16 cellular contexts compared by ENCODE assay signal in the genomic region with DNA sequence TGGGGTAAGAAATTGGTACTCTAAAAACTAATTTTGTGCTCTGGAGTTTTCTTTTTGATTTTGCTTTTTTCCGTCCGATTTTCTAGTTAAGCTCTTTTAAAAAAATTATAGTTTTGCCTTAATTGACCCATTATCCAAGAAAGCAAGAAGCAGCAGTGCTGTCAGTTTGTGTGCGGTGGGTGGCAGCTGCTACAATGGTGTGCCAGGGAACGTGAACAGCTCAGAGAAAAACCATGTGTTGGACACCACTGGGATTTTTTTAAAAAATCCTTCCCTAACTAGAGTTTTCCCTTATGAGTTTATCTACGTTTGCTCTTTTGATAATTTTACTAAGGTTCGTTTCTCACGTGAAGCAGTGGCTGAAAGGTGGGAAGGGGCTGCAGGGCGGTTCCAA. TPM values are rescaled to one million over a fixed set of nuclear protein-coding genes. Genes with fewer than 3 reads are reported as not detected.
DNase-seq lines count a peak whose midpoint lies in the region; ATAC-seq and TF ChIP-seq lines count a peak whose summit lies in the region.
"Had no signal": no experiment of that assay in that cellular context is flagged by ENCODE, and none has a peak within 500 bp of the region (broad histone marks: within the 10 kb centered on the region; RNA-seq: fewer than 3 reads in every experiment).

No MANE protein-coding gene starts in this region.

- WGBS in esophagus, 2 donors = 75 to 86% methylated on average over 8 of the region's 8 CpGs
- WGBS in stomach, 5 donors = 53 to 66% (median 56%) methylated on average over 8 of the region's 8 CpGs
- WGBS in SK-N-SH (ENCODE audit: low lambda C conversion rate) = 95% methylated on average over 8 of the region's 8 CpGs

- H3K27me3 ChIP-seq in Peyer's patch (no peaks in the 10 kb centered on the region), esophagus (ENCODE audit: control insufficient read depth in 1 of 2, insufficient read depth in 2 of 2, low read length in 2 of 2) (no peaks in the 10 kb centered on the region), stomach (no peaks in the 10 kb centered on the region), SK-N-SH (ENCODE audit: insufficient read depth) (no peaks in the 10 kb centered on the region), foreskin keratinocyte (no peaks in the 10 kb centered on the region)
- H3K27me3 ChIP-seq: SJSA1 had no signal

- peaks cover 6 to 62% (median 15%) of the 10 kb centered on the region in 4 donors for H3K4me1 ChIP-seq in Peyer's patch
- H3K4me1 ChIP-seq in esophagus (ENCODE audit: control insufficient read depth in 2 of 2, insufficient read depth in 2 of 2, low read length in 1 of 2) = peaks cover 5 to 17% of the 10 kb centered on the region in 2 donors
- H3K4me1 ChIP-seq in stomach = peaks cover 49 to 100% (median 79%) of the 10 kb centered on the region in 4 donors
- peaks cover 9 to 13% of the 10 kb centered on the region in 2 experiments; a peak in 3 of 4 replicates for H3K4me1 ChIP-seq in SK-N-SH (ENCODE audit: control insufficient read depth in 1 of 2, insufficient read depth in 2 of 2, low read depth in 1 of 2, low read length in 1 of 2)
- peaks cover 17% of the 10 kb centered on the region for H3K4me1 ChIP-seq in foreskin keratinocyte
- H3K4me1 ChIP-seq: parathyroid adenoma had no signal

- no peaks in the 10 kb centered on the region for H3K9me2 ChIP-seq in SK-N-SH

- peak overlapping the region; percentile 38 for H3K4me3 Mint-ChIP-seq in activated CD4-positive, alpha-beta T cell treated with anti-CD3 and anti-CD28 coated beads, Interleukin-2, amount 10 ng/mL, durations not matched to agents 7 days and 5 days
- H3K4me3 Mint-ChIP-seq: brain had no signal

- ATAC-seq in foreskin keratinocyte (no peak), HG03565 (IDR thresholded peaks at IDR 0.05; ENCODE audit: unreplicated experiment) (no peak)

- peak overlapping the region; percentile 85 for H3K27ac Mint-ChIP-seq in activated CD4-positive, alpha-beta T cell treated with anti-CD3 and anti-CD28 coated beads, Interleukin-2, amount 10 ng/mL, durations not matched to agents 7 days and 5 days

- peaks cover 71% of the 10 kb centered on the region for H3K79me2 ChIP-seq in SK-N-SH (ENCODE audit: insufficient read depth)
- H3K79me2 ChIP-seq: parathyroid adenoma had no signal

- H3K4me3 ChIP-seq in Peyer's patch (peak overlapping the region in 2 of 4 donors; percentile 2 to 12), esophagus (ENCODE audit: low read depth in 1 of 2, low read length in 2 of 2) (peak overlapping the region in 1 of 2 donors; percentile 11), stomach (peak overlapping the region in 2 of 4 donors; percentile 20 to 29), SK-N-SH (ENCODE audit: low read depth in 2 of 2, low read length in 1 of 2) (no peak overlapping the region)
- H3K4me3 ChIP-seq: GM23248, SJSA1 had no signal

- no peak for TF ChIP-seq RAD21 in SK-N-SH (IDR thresholded peaks at IDR 0.05; ENCODE audit: low read length)

- no peak overlapping the region for H2AFZ ChIP-seq in SK-N-SH (ENCODE audit: low read depth)
- H2AFZ ChIP-seq: GM23248, parathyroid adenoma had no signal

- H3K27ac ChIP-seq in Peyer's patch (peak overlapping the region; percentile 0 to 59 (median 12)), esophagus (ENCODE audit: low read depth in 2 of 2, low read length in 1 of 2) (peak overlapping the region; percentile 36 to 75), stomach (peak overlapping the region in 4 of 5 donors; percentile 41 to 96 (median 76)), SK-N-SH (ENCODE audit: low read depth in 2 of 2, low read length in 1 of 2) (no peak overlapping the region), foreskin keratinocyte (no peak overlapping the region)
- H3K27ac ChIP-seq: GM23248, parathyroid adenoma, SJSA1 had no signal

- H3F3A ChIP-seq in SK-N-SH (replicated peaks; ENCODE audit: insufficient read depth) = peaks cover 18% of the 10 kb centered on the region

- no peaks in the 10 kb centered on the region for H3K27me3 Mint-ChIP-seq in activated CD4-positive, alpha-beta T cell treated with anti-CD3 and anti-CD28 coated beads, Interleukin-2, amount 10 ng/mL, durations not matched to agents 7 days and 5 days

- no peak for TF ChIP-seq EP300 in stomach (IDR thresholded peaks at IDR 0.05)
- TF ChIP-seq EP300 in SK-N-SH (IDR thresholded peaks at IDR 0.05; ENCODE audit: borderline replicate concordance in 1 of 2, low read depth in 1 of 2, low read length in 1 of 2) = no peak

- H3K4me1 Mint-ChIP-seq in activated CD4-positive, alpha-beta T cell treated with anti-CD3 and anti-CD28 coated beads, Interleukin-2, amount 10 ng/mL, durations not matched to agents 7 days and 5 days = peaks cover 77% of the 10 kb centered on the region
- H3K4me1 Mint-ChIP-seq: brain had no signal

- TF ChIP-seq CTCF in Peyer's patch (IDR thresholded peaks at IDR 0.05) (no peak), stomach (IDR thresholded peaks at IDR 0.05) (no peak), SK-N-SH (IDR thresholded peaks at IDR 0.05) (no peak), foreskin keratinocyte (conservative IDR thresholded peaks at IDR 0.05) (no peak)

- intact Hi-C loops in stomach (cut with DNase I; ENCODE audit: low total_unique reads) = no loop called here

- CTCF ChIA-PET in activated CD4-positive, alpha-beta T cell treated with anti-CD3 and anti-CD28 coated beads, Interleukin-2, amount 10 ng/mL, durations not matched to agents 7 days and 5 days (lab: Charles Lee) = interaction anchor here (1.5 to 1.8 kb wide), 2 partner anchors 8 to 140 kb away, joined by 7 to 12 read pairs; a partner anchor contains a TSS
- CTCF ChIA-PET in SK-N-SH (lab: Yijun Ruan, JAX) = interaction anchor here (1.0 to 1.4 kb wide), 2 partner anchors 8 to 140 kb away, joined by 5 to 6 read pairs; a partner anchor contains a TSS

- POLR2A ChIA-PET in activated CD4-positive, alpha-beta T cell treated with anti-CD3 and anti-CD28 coated beads, Interleukin-2, amount 10 ng/mL, durations not matched to agents 7 days and 5 days (lab: Charles Lee) = no interaction called here
- POLR2A ChIA-PET in SK-N-SH (lab: Yijun Ruan, JAX) = no interaction called here

- no peaks in the 10 kb centered on the region for H3K9me3 Mint-ChIP-seq in activated CD4-positive, alpha-beta T cell treated with anti-CD3 and anti-CD28 coated beads, Interleukin-2, amount 10 ng/mL, durations not matched to agents 7 days and 5 days
- H3K9me3 Mint-ChIP-seq: brain had no signal

- no peak overlapping the region for H3K4me2 ChIP-seq in SK-N-SH

- H3K36me3 Mint-ChIP-seq in activated CD4-positive, alpha-beta T cell treated with anti-CD3 and anti-CD28 coated beads, Interleukin-2, amount 10 ng/mL, durations not matched to agents 7 days and 5 days (ENCODE audit: low read depth) = peaks cover 57% of the 10 kb centered on the region
- H3K36me3 Mint-ChIP-seq: brain had no signal

- H4K20me1 ChIP-seq in SK-N-SH (ENCODE audit: insufficient read depth) = no peaks in the 10 kb centered on the region

- H3K36me3 ChIP-seq in Peyer's patch (no peaks in the 10 kb centered on the region), esophagus (ENCODE audit: control insufficient read depth in 2 of 2, insufficient read depth in 2 of 2, low read length in 1 of 2) (peaks cover 0 to 3% of the 10 kb centered on the region in 2 donors), stomach (peaks cover 0 to 4% (median 0%) of the 10 kb centered on the region in 4 donors), SK-N-SH (replicated peaks in 1 of 2; ENCODE audit: control insufficient read depth in 1 of 2, insufficient read depth in 2 of 2, low read length in 1 of 2) (no peaks in the 10 kb centered on the region)
- H3K36me3 ChIP-seq: SJSA1 had no signal

- no peaks in the 10 kb centered on the region for H3K9me3 ChIP-seq in Peyer's patch
- H3K9me3 ChIP-seq in esophagus (ENCODE audit: control insufficient read depth in 2 of 2, insufficient read depth in 1 of 2, low read depth in 1 of 2, low read length in 1 of 2) = no peaks in the 10 kb centered on the region
- no peaks in the 10 kb centered on the region for H3K9me3 ChIP-seq in stomach
- no peaks in the 10 kb centered on the region for H3K9me3 ChIP-seq in SK-N-SH
- H3K9me3 ChIP-seq: SJSA1 had no signal

- DNase-seq in activated CD4-positive, alpha-beta T cell treated with anti-CD3 and anti-CD28 coated beads, Interleukin-2, amount 10 ng/mL, durations not matched to agents 7 days and 5 days = no peak
- no peak for DNase-seq in activated CD4-positive, alpha-beta T cell treated with anti-CD3 and anti-CD28 coated beads, Interleukin-2, amount 50 U/mL, for 48 hours
- DNase-seq in Peyer's patch (no peak), stomach (no peak), SK-N-SH (no peak), foreskin keratinocyte (no peak)
- DNase-seq: activated CD4-positive, alpha-beta T cell treated with anti-CD3 and anti-CD28 coated beads, Interleukin-2, amount 50 U/mL, for 4 hours; GM23248; islet precursor cell; NCI-H510A treated with DMSO at 0.1 percent for 48 hours; stimulated activated CD4-positive, alpha-beta T cell treated with anti-CD3 and anti-CD28 coated beads, Interleukin-4, amount 100 ng/mL, for 24 hours had no signal

- TF ChIP-seq POLR2A in Peyer's patch (IDR thresholded peaks at IDR 0.05) (no peak), stomach (IDR thresholded peaks at IDR 0.05) (no peak)

- H3K9ac ChIP-seq in SK-N-SH = no peak overlapping the region
- H3K9ac ChIP-seq: GM23248, parathyroid adenoma had no signal

TF ChIP-seq in SK-N-SH, 30 proteins besides CTCF, POLR2A, EP300 and RAD21 (continues in another document):
- TF ChIP-seq GABPA (IDR thresholded peaks at IDR 0.05; ENCODE audit: low read depth) = no peak

RNA-seq across cellular contexts. Expression of a gene that starts 8.0 kb away (rescaled TPM):
- total RNA-seq in activated CD4-positive, alpha-beta T cell treated with anti-CD3 and anti-CD28 coated beads, Interleukin-2, amount 10 ng/mL, durations not matched to agents 7 days and 5 days = 10 to 100 TPM; 23.4 to 24.0 TPM
- total RNA-seq in Peyer's patch = 10 to 100 TPM; 14.2 to 46.2 (median 23.2) TPM
- 1 to 10 TPM; 5.2 to 5.6 TPM for polyA plus RNA-seq in esophagus
- 10 to 100 TPM; 23.2 to 40.3 (median 24.5) TPM for total RNA-seq in stomach
- polyA plus RNA-seq in stomach = 10 to 100 TPM in 2 of 3 donors, 1 to 10 TPM in 1; 4.9 to 12.5 (median 12.4) TPM
- 1.4 TPM in 2 replicates for polyA plus RNA-seq in SK-N-SH (2012; rRNA removed)
- polyA plus RNA-seq in SK-N-SH (2012; cell fraction: cytosol; rRNA removed) = 1.7 and 1.8 TPM in 2 replicates
- polyA plus RNA-seq in SK-N-SH (2012; cell fraction: nucleus; rRNA removed) = 1.1 and 1.9 TPM in 2 replicates
- total RNA-seq in foreskin keratinocyte = 4.1 and 4.5 TPM in 2 replicates
- polyA plus RNA-seq in foreskin keratinocyte = 0.92 and 1.1 TPM in 2 replicates

RNA-seq across cellular contexts. Expression of a gene that starts 38.1 kb away (rescaled TPM):
- 1 to 10 TPM; 3.4 to 4.1 TPM for total RNA-seq in activated CD4-positive, alpha-beta T cell treated with anti-CD3 and anti-CD28 coated beads, Interleukin-2, amount 10 ng/mL, durations not matched to agents 7 days and 5 days
- total RNA-seq in Peyer's patch = 1 to 10 TPM; 3.0 to 7.1 (median 6.3) TPM
- 1 to 10 TPM; 2.0 to 7.0 TPM for polyA plus RNA-seq in esophagus
- total RNA-seq in stomach = 10 to 100 TPM in 3 of 5 donors, 1 to 10 TPM in 1, not detected in 1; 2.7 to 38.5 (median 18.1) TPM
- 10 to 100 TPM in 2 of 3 donors, 1 to 10 TPM in 1; 7.3 to 21.5 (median 14.6) TPM for polyA plus RNA-seq in stomach
- 10.8 and 13.1 TPM in 2 replicates for polyA plus RNA-seq in SK-N-SH (2012; rRNA removed)
- polyA plus RNA-seq in SK-N-SH (2012; cell fraction: cytosol; rRNA removed) = 14.9 and 15.5 TPM in 2 replicates
- 4.2 and 5.7 TPM in 2 replicates for polyA plus RNA-seq in SK-N-SH (2012; cell fraction: nucleus; rRNA removed)
- 7.2 and 7.5 TPM in 2 replicates for total RNA-seq in foreskin keratinocyte
- polyA plus RNA-seq in foreskin keratinocyte = 6.5 and 7.1 TPM in 2 replicates

Comparison
In these comparisons a context has a peak if more than half of its experiments do, and no peak if none do; other contexts are left out.
1. H3K27ac ChIP-seq: peak in Peyer's patch (4 of 4), esophagus (2 of 2) and stomach (4 of 5); none in SK-N-SH (0 of 2) and foreskin keratinocyte (single experiment).